In genomic region chr6:27630727-27631613, GRCh38 we compare ENCODE assay signal across 7 cellular contexts.
DNase-seq lines count a peak whose midpoint lies in the region; ATAC-seq and TF ChIP-seq lines count a peak whose summit lies in the region.

No MANE protein-coding gene starts in this region.

- H3K4me3 Mint-ChIP-seq in activated T-cell treated with anti-CD3 and anti-CD28 coated beads, Interleukin-2, amount 50 U/mL, for 24 hours, result peak overlapping the region; percentile 86

- H3K27me3 Mint-ChIP-seq in activated T-cell treated with anti-CD3 and anti-CD28 coated beads, Interleukin-2, amount 50 U/mL, for 24 hours, result peaks cover 89% of the 10 kb centered on the region

- peaks cover 2% of the 10 kb centered on the region for H3K36me3 Mint-ChIP-seq in activated T-cell treated with anti-CD3 and anti-CD28 coated beads, Interleukin-2, amount 50 U/mL, for 24 hours (ENCODE audit: low read depth)

- H3K4me1 ChIP-seq in foreskin keratinocyte (no peaks in the 10 kb centered on the region), skeletal muscle satellite cell (ENCODE audit: control insufficient read depth, insufficient read depth, low read length) (no peaks in the 10 kb centered on the region)

- H3K36me3 ChIP-seq in skeletal muscle satellite cell (ENCODE audit: insufficient read depth, low read length), result no peaks in the 10 kb centered on the region

- in situ Hi-C loops in GM13977 (cut with MboI; ENCODE audit: low pct_unique_long_range_greater_than_20kb, low sequenced_read_pairs, unreplicated experiment), result no loop called here

- H3K4me3 ChIP-seq in skeletal muscle satellite cell (ENCODE audit: low read length), result peak overlapping the region; percentile 57

- peak overlapping the region; percentile 96 for H3K27ac Mint-ChIP-seq in activated T-cell treated with anti-CD3 and anti-CD28 coated beads, Interleukin-2, amount 50 U/mL, for 24 hours

- peaks cover 14% of the 10 kb centered on the region for H3K4me1 Mint-ChIP-seq in activated T-cell treated with anti-CD3 and anti-CD28 coated beads, Interleukin-2, amount 50 U/mL, for 24 hours (ENCODE audit: low read depth)

- peaks cover 3% of the 10 kb centered on the region for H3K9me3 Mint-ChIP-seq in activated T-cell treated with anti-CD3 and anti-CD28 coated beads, Interleukin-2, amount 50 U/mL, for 24 hours

- no peaks in the 10 kb centered on the region for H3K9me3 ChIP-seq in skeletal muscle satellite cell (replicated peaks; ENCODE audit: low read length)

- peak; percentile 86 for ATAC-seq in foreskin keratinocyte
- no peak for ATAC-seq in HG02642 (IDR thresholded peaks at IDR 0.05; ENCODE audit: poor library complexity, unreplicated experiment)

- H3K27ac ChIP-seq in foreskin keratinocyte, result no peak overlapping the region

- no peak for TF ChIP-seq CTCF in GM13977 (IDR thresholded peaks at IDR 0.05; ENCODE audit: extremely low read depth, insufficient read depth, missing control alignments)
- TF ChIP-seq CTCF in foreskin keratinocyte (conservative IDR thresholded peaks at IDR 0.05), result peak; percentile 50

- peak overlapping the region; percentile 75 for H3K4me2 ChIP-seq in skeletal muscle satellite cell (ENCODE audit: low read length)

- DNase-seq in GM13977 (ENCODE audit: low spot score), result peak; percentile 52
- peak; percentile 23 for DNase-seq in NCI-H1092 (lab: John Stamatoyannopoulos, UW)
- DNase-seq in activated T-cell treated with anti-CD3 and anti-CD28 coated beads, Interleukin-2, amount 50 U/mL, for 24 hours, result peak; percentile 77
- peak; percentile 44 to 72 for DNase-seq in foreskin keratinocyte
- DNase-seq in NCI-H2107 treated with DMSO at 0.1 percent for 48 hours (lab: John Stamatoyannopoulos, UW; ENCODE audit: unreplicated experiment), result no peak

- H3K27me3 ChIP-seq in foreskin keratinocyte (no peaks in the 10 kb centered on the region), skeletal muscle satellite cell (ENCODE audit: control insufficient read depth, insufficient read depth, low read length) (no peaks in the 10 kb centered on the region)

- H3K9ac ChIP-seq in skeletal muscle satellite cell (ENCODE audit: low read depth, low read length), result no peak overlapping the region
